In the genomic region with DNA sequence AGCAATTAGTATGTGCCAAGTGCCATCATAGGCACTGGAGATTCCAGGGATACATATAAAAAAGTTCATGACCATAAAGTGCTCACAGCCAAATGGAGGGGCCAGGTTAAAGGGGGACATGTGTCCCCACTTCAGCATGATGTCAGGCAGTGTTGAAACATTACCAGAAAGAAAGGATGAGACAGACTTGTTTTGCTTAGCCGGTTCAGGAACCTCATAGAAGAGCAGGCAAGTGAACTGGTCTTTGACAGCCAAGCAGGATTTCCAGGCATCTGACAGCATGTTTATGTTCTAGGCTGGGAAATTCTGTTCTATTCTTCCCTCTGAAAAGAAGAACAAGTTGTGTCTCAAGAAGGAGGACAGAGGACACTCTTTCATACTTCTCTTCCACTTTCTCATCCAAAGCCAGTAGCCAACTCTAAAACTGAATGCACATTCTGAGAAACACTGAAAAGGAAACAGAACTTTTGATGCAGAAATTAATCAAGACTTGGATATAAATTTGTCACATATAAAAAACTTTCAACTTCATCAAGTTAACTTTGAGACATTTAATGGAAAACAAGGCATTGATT, we compare ENCODE assay signal across 24 cellular contexts. TPM values are rescaled to one million over a fixed set of nuclear protein-coding genes. Genes with fewer than 3 reads are reported as not detected.
"Had no signal": no experiment of that assay in that cellular context is flagged by ENCODE, and none has a peak within 500 bp of the region (broad histone marks: within the 10 kb centered on the region; RNA-seq: fewer than 3 reads in every experiment).

No MANE protein-coding gene starts in this region.

- H3K27me3 ChIP-seq: brain microvascular endothelial cell, colonic mucosa had no signal

- H3K27me3 Mint-ChIP-seq: stimulated activated naive CD8-positive, alpha-beta T cell treated with anti-CD3 and anti-CD28 coated beads, Interleukin-15, amount 100 ng/mL, for 72 hours had no signal

- H3K4me3 ChIP-seq: colonic mucosa, smooth muscle cell had no signal

- H3K9me3 Mint-ChIP-seq: activated B cell treated with CpG ODN at 0.5 μM for 24 hours; activated CD4-positive, alpha-beta memory T cell treated with anti-CD3 and anti-CD28 coated beads for 36 hours; activated naive CD8-positive, alpha-beta T cell treated with anti-CD3 and anti-CD28 coated beads, Interleukin-2, amount 10 ng/mL, durations not matched to agents 7 days and 5 days; endodermal cell; stimulated activated naive CD8-positive, alpha-beta T cell treated with anti-CD3 and anti-CD28 coated beads, Interleukin-15, amount 100 ng/mL, for 72 hours had no signal

- FAIRE-seq: islet of Langerhans, urothelium cell line had no signal

- H3K4me2 ChIP-seq: smooth muscle cell had no signal

- H3K27ac ChIP-seq: brain microvascular endothelial cell, colonic mucosa had no signal

- H3K4me1 ChIP-seq: colonic mucosa had no signal

- H3K36me3 Mint-ChIP-seq: activated CD4-positive, alpha-beta memory T cell treated with anti-CD3 and anti-CD28 coated beads for 36 hours; activated naive CD8-positive, alpha-beta T cell treated with anti-CD3 and anti-CD28 coated beads, Interleukin-2, amount 10 ng/mL, durations not matched to agents 7 days and 5 days had no signal

- ATAC-seq: stimulated activated naive CD8-positive, alpha-beta T cell treated with anti-CD3 and anti-CD28 coated beads, Interleukin-15, amount 100 ng/mL, for 72 hours had no signal

- H3K4me1 Mint-ChIP-seq: activated B cell treated with CpG ODN at 0.5 μM for 24 hours; activated naive CD8-positive, alpha-beta T cell treated with anti-CD3 and anti-CD28 coated beads, Interleukin-2, amount 10 ng/mL, durations not matched to agents 7 days and 5 days; stimulated activated naive CD8-positive, alpha-beta T cell treated with anti-CD3 and anti-CD28 coated beads, Interleukin-15, amount 100 ng/mL, for 72 hours had no signal

- H3K4me3 Mint-ChIP-seq: activated B cell treated with CpG ODN at 0.5 μM for 24 hours; activated CD4-positive, alpha-beta memory T cell treated with anti-CD3 and anti-CD28 coated beads for 36 hours; activated naive CD8-positive, alpha-beta T cell treated with anti-CD3 and anti-CD28 coated beads, Interleukin-2, amount 10 ng/mL, durations not matched to agents 7 days and 5 days; endodermal cell; stimulated activated naive CD8-positive, alpha-beta T cell treated with anti-CD3 and anti-CD28 coated beads, Interleukin-15, amount 100 ng/mL, for 72 hours had no signal

- H3K36me3 ChIP-seq: brain microvascular endothelial cell, colonic mucosa had no signal

- H3K9me3 ChIP-seq: colonic mucosa had no signal

- DNase-seq: activated B cell treated with CpG ODN at 0.5 μM for 24 hours; activated CD4-positive, alpha-beta memory T cell treated with anti-CD3 and anti-CD28 coated beads for 36 hours; activated CD4-positive, alpha-beta T cell treated with anti-CD3 and anti-CD28 coated beads for 4 hours; activated naive CD8-positive, alpha-beta T cell treated with anti-CD3 and anti-CD28 coated beads, Interleukin-2, amount 10 ng/mL, durations not matched to agents 7 days and 5 days; activated T-cell treated with anti-CD3 and anti-CD28 coated beads for 4 hours; aorta; brain microvascular endothelial cell; central memory CD4-positive, alpha-beta T cell; colonic mucosa; endodermal cell; erythroblast; hippocampal formation; occipital lobe; stimulated activated CD4-positive, alpha-beta T cell treated with anti-CD3 and anti-CD28 coated beads, Interleukin-4, amount 100 ng/mL, for 1 hour; stimulated activated naive CD8-positive, alpha-beta T cell treated with anti-CD3 and anti-CD28 coated beads, Interleukin-15, amount 100 ng/mL, for 72 hours had no signal

RNA-seq across cellular contexts. Expression of gene TEDDM1, which starts 48.6 kb away (rescaled TPM):
- total RNA-seq: activated B cell treated with CpG ODN at 0.5 μM for 24 hours; activated CD4-positive, alpha-beta memory T cell treated with anti-CD3 and anti-CD28 coated beads for 36 hours; activated naive CD8-positive, alpha-beta T cell treated with anti-CD3 and anti-CD28 coated beads, Interleukin-2, amount 10 ng/mL, durations not matched to agents 7 days and 5 days; aorta; colonic mucosa; endodermal cell; glomerular endothelial cell; lung microvascular endothelial cell; occipital lobe; posterior vena cava; SK-MEL-5; smooth muscle cell; T-helper 2 cell treated with Interferon-gamma antibody and Interleukin-4, amounts not matched to agents 100 ng/mL and 5 ng/mL, for 36 hours had no signal
- polyA plus RNA-seq: aorta, neural cell, smooth muscle cell had no signal
